Comparison of ENCODE assay signal across 20 cellular contexts in genomic region chr15:80228959-80229610, GRCh38. TPM values are rescaled to one million over a fixed set of nuclear protein-coding genes. Genes with fewer than 3 reads are reported as not detected.
DNase-seq lines count a peak whose midpoint lies in the region; ATAC-seq and TF ChIP-seq lines count a peak whose summit lies in the region.
"Had no signal": no experiment of that assay in that cellular context is flagged by ENCODE, and none has a peak within 500 bp of the region (broad histone marks: within the 10 kb centered on the region; RNA-seq: fewer than 3 reads in every experiment).

No MANE protein-coding gene starts in this region.

- no peak overlapping the region for H3K27ac ChIP-seq in suprapubic skin
- H3K27ac ChIP-seq: gastrocnemius medialis, prostate gland, SJCRH30, stomach had no signal

- CTCF ChIA-PET in activated naive CD4-positive, alpha-beta T cell treated with anti-CD3 and anti-CD28 coated beads, Interleukin-2, amount 10 ng/mL, durations not matched to agents 7 days and 5 days (lab: Charles Lee), result no interaction called here

- no peaks in the 10 kb centered on the region for H3K36me3 ChIP-seq in suprapubic skin
- H3K36me3 ChIP-seq: gastrocnemius medialis, prostate gland, SJCRH30, stomach had no signal

- no peaks in the 10 kb centered on the region for H3K4me1 ChIP-seq in suprapubic skin
- H3K4me1 ChIP-seq: gastrocnemius medialis, prostate gland, stomach had no signal

- no peak overlapping the region for H3K4me3 ChIP-seq in fibroblast of pulmonary artery (replicated peaks; ENCODE audit: low read depth, low read length)
- H3K4me3 ChIP-seq in suprapubic skin, result no peak overlapping the region
- H3K4me3 ChIP-seq: gastrocnemius medialis, prostate gland, SJCRH30, stomach had no signal

- no peak for TF ChIP-seq POLR2A in suprapubic skin (IDR thresholded peaks at IDR 0.05)

- H3K9me3 Mint-ChIP-seq in neural crest cell, result no peaks in the 10 kb centered on the region
- no peaks in the 10 kb centered on the region for H3K9me3 Mint-ChIP-seq in activated naive CD4-positive, alpha-beta T cell treated with anti-CD3 and anti-CD28 coated beads, Interleukin-2, amount 10 ng/mL, durations not matched to agents 7 days and 5 days
- no peaks in the 10 kb centered on the region for H3K9me3 Mint-ChIP-seq in naive thymus-derived CD8-positive, alpha-beta T cell

- peaks cover 55% of the 10 kb centered on the region for H3K4me1 Mint-ChIP-seq in neural crest cell
- H3K4me1 Mint-ChIP-seq in activated naive CD4-positive, alpha-beta T cell treated with anti-CD3 and anti-CD28 coated beads, Interleukin-2, amount 10 ng/mL, durations not matched to agents 7 days and 5 days, result no peaks in the 10 kb centered on the region
- H3K4me1 Mint-ChIP-seq in naive thymus-derived CD8-positive, alpha-beta T cell, result no peaks in the 10 kb centered on the region
- H3K4me1 Mint-ChIP-seq: activated CD4-positive, alpha-beta T cell treated with anti-CD3 and anti-CD28 coated beads for 36 hours had no signal

- WGBS in suprapubic skin, result 88% methylated on average over 7 of the region's 7 CpGs

- peak overlapping the region; percentile 28 for H3K27ac Mint-ChIP-seq in neural crest cell (ENCODE audit: unreplicated experiment)
- H3K27ac Mint-ChIP-seq in activated naive CD4-positive, alpha-beta T cell treated with anti-CD3 and anti-CD28 coated beads, Interleukin-2, amount 10 ng/mL, durations not matched to agents 7 days and 5 days, result no peak overlapping the region
- no peak overlapping the region for H3K27ac Mint-ChIP-seq in naive thymus-derived CD8-positive, alpha-beta T cell
- H3K27ac Mint-ChIP-seq: activated CD4-positive, alpha-beta T cell treated with anti-CD3 and anti-CD28 coated beads for 36 hours had no signal

- H3K27me3 Mint-ChIP-seq in neural crest cell (ENCODE audit: low read depth), result no peaks in the 10 kb centered on the region
- peaks cover 20% of the 10 kb centered on the region for H3K27me3 Mint-ChIP-seq in activated naive CD4-positive, alpha-beta T cell treated with anti-CD3 and anti-CD28 coated beads, Interleukin-2, amount 10 ng/mL, durations not matched to agents 7 days and 5 days
- peaks cover 36 to 85% (median 42%) of the 10 kb centered on the region in 5 donors for H3K27me3 Mint-ChIP-seq in naive thymus-derived CD8-positive, alpha-beta T cell

- no peak for ATAC-seq in naive thymus-derived CD8-positive, alpha-beta T cell
- ATAC-seq: activated CD4-positive, alpha-beta T cell treated with anti-CD3 and anti-CD28 coated beads for 36 hours had no signal

- no peaks in the 10 kb centered on the region for H3K9me3 ChIP-seq in suprapubic skin
- H3K9me3 ChIP-seq: gastrocnemius medialis, prostate gland, SJCRH30, stomach had no signal

- POLR2A ChIA-PET in naive thymus-derived CD8-positive, alpha-beta T cell (lab: Charles Lee), result no interaction called here

- peaks cover 26% of the 10 kb centered on the region for H3K27me3 ChIP-seq in suprapubic skin
- H3K27me3 ChIP-seq: SJCRH30 had no signal

- no peak for TF ChIP-seq EP300 in suprapubic skin (IDR thresholded peaks at IDR 0.05)

- peak; percentile 43 for DNase-seq in Daoy (ENCODE audit: low read depth)
- DNase-seq in RKO (ENCODE audit: low spot score), result peak; percentile 59
- DNase-seq in fibroblast of pulmonary artery (ENCODE audit: low read depth), result peak; percentile 3
- DNase-seq in neural crest cell (ENCODE audit: low read depth, low spot score), result no peak
- no peak for DNase-seq in suprapubic skin (ENCODE audit: low spot score in 2 of 2)
- DNase-seq in activated naive CD4-positive, alpha-beta T cell treated with anti-CD3 and anti-CD28 coated beads, Interleukin-2, amount 10 ng/mL, durations not matched to agents 7 days and 5 days, result no peak
- no peak for DNase-seq in stimulated activated CD8-positive, alpha-beta memory T cell treated with anti-CD3 and anti-CD28 coated beads, Interleukin-4, amount 100 ng/mL, for 48 hours
- no peak for DNase-seq in naive thymus-derived CD8-positive, alpha-beta T cell
- DNase-seq: activated CD4-positive, alpha-beta T cell treated with anti-CD3 and anti-CD28 coated beads for 36 hours; activated naive CD4-positive, alpha-beta T cell treated with anti-CD3 and anti-CD28 coated beads, Interleukin-2, amount 50 U/mL, for 16 hours; central memory CD4-positive, alpha-beta T cell; effector CD8-positive, alpha-beta T cell; gastrocnemius medialis; NCI-H1694; SJCRH30; stomach had no signal

- no peak for TF ChIP-seq CTCF in fibroblast of pulmonary artery (IDR thresholded peaks at IDR 0.05; ENCODE audit: low read length, missing control alignments)
- no peak for TF ChIP-seq CTCF in neural crest cell (conservative IDR thresholded peaks at IDR 0.05)
- no peak for TF ChIP-seq CTCF in suprapubic skin (IDR thresholded peaks at IDR 0.05)

- H3K36me3 Mint-ChIP-seq in neural crest cell (ENCODE audit: low read depth), result peaks cover 3% of the 10 kb centered on the region
- no peaks in the 10 kb centered on the region for H3K36me3 Mint-ChIP-seq in activated naive CD4-positive, alpha-beta T cell treated with anti-CD3 and anti-CD28 coated beads, Interleukin-2, amount 10 ng/mL, durations not matched to agents 7 days and 5 days
- peaks cover 0 to 6% (median 0%) of the 10 kb centered on the region in 3 donors for H3K36me3 Mint-ChIP-seq in naive thymus-derived CD8-positive, alpha-beta T cell

- no peak overlapping the region for H3K4me3 Mint-ChIP-seq in neural crest cell
- H3K4me3 Mint-ChIP-seq in activated naive CD4-positive, alpha-beta T cell treated with anti-CD3 and anti-CD28 coated beads, Interleukin-2, amount 10 ng/mL, durations not matched to agents 7 days and 5 days, result no peak overlapping the region
- H3K4me3 Mint-ChIP-seq in naive thymus-derived CD8-positive, alpha-beta T cell, result no peak overlapping the region
- H3K4me3 Mint-ChIP-seq: activated CD4-positive, alpha-beta T cell treated with anti-CD3 and anti-CD28 coated beads for 36 hours had no signal

RNA-seq across cellular contexts. Expression of gene CTXND1, which starts 22.9 kb away (rescaled TPM):
- total RNA-seq in Daoy (2014; rRNA removed; shearing (Covaris generic)), result not detected in 2 replicates
- total RNA-seq in neural crest cell (1.3 TPM in 2 replicates), suprapubic skin (under 1 TPM in 3 of 4 donors, not detected in 1; 0.24 to 0.55 (median 0.49) TPM)
- total RNA-seq in naive thymus-derived CD8-positive, alpha-beta T cell, result not detected
- polyA plus RNA-seq in naive thymus-derived CD8-positive, alpha-beta T cell, result not detected
- total RNA-seq: activated CD4-positive, alpha-beta T cell treated with anti-CD3 and anti-CD28 coated beads for 36 hours; NCI-H460; T-helper 2 cell treated with Interferon-gamma antibody and Interleukin-4, amounts not matched to agents 100 ng/mL and 5 ng/mL, for 36 hours had no signal
- polyA plus RNA-seq: BJ had no signal

Comparison
In these comparisons a context has a peak if more than half of its experiments do, and no peak if none do; other contexts are left out.
1. DNase-seq: peak in Daoy (single experiment), RKO (single experiment) and fibroblast of pulmonary artery (single experiment); none in neural crest cell (single experiment), suprapubic skin (0 of 2), activated naive CD4-positive, alpha-beta T cell treated with anti-CD3 and anti-CD28 coated beads, Interleukin-2, amount 10 ng/mL, durations not matched to agents 7 days and 5 days (single experiment), stimulated activated CD8-positive, alpha-beta memory T cell treated with anti-CD3 and anti-CD28 coated beads, Interleukin-4, amount 100 ng/mL, for 48 hours (single experiment) and naive thymus-derived CD8-positive, alpha-beta T cell (0 of 10).